ENCODE assay signal across 13 cellular contexts in the genomic region with DNA sequence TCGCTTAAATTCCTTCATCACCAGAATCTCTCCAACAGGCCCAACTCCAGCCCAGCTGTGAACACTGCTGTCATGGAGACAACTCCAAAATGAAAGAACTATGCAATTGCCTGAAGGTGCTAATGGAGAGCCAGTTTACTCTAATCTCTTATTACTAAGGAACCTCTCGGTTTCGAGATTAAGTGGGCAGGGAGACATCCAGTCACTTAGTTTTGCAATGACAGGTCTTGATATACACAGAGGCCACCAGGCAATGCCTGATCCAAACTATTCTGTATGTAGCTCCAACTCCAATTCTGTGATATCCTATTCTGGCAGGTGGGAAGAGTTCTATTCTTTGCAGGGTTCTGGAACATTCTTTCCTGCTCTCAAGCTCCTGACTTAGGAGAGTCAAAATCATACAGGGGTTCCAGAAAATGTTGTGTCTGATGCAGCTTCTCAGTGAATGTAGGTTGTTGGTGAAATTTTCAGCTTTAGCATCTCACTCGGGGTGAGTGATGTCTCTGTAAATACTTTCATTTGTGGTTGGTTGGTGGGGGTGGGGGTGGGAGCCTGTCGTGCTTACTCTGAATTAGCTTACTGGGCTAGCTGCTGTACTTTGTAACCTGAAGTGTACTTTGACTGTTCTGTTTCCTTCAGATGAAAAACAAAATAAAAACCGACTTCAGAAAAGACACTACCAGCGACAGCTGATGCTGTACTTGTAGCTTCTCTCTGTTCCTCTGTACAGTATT.
A peak's percentile ranks its signal among the peaks of the same experiment; 100 is the strongest.
DNase-seq lines count a peak whose midpoint lies in the region; ATAC-seq and TF ChIP-seq lines count a peak whose summit lies in the region.
"Had no signal": no experiment of that assay in that cellular context is flagged by ENCODE, and none has a peak within 500 bp of the region (broad histone marks: within the 10 kb centered on the region; RNA-seq: fewer than 3 reads in every experiment).

No MANE protein-coding gene starts in this region.

- H3K27me3 ChIP-seq in hepatocyte (no peaks in the 10 kb centered on the region), tibial nerve (no peaks in the 10 kb centered on the region)
- H3K27me3 ChIP-seq: brain microvascular endothelial cell had no signal

- H3K4me1 ChIP-seq in hepatocyte (ENCODE audit: insufficient read depth) (no peaks in the 10 kb centered on the region), tibial nerve (no peaks in the 10 kb centered on the region)

- H3K36me3 ChIP-seq in hepatocyte (replicated peaks; ENCODE audit: insufficient read depth, low read depth) (no peaks in the 10 kb centered on the region), tibial nerve (no peaks in the 10 kb centered on the region)
- H3K36me3 ChIP-seq: brain microvascular endothelial cell had no signal

- 69% methylated on average over 7 of the region's 7 CpGs for WGBS in hepatocyte (ENCODE audit: low lambda C conversion rate, missing lambda C conversion rate)
- WGBS in tibial nerve, 2 donors: 91 to 93% methylated on average over 7 of the region's 7 CpGs

- no peaks in the 10 kb centered on the region for H4K20me1 ChIP-seq in hepatocyte (ENCODE audit: insufficient read depth, poor library complexity, severe bottlenecking)

- in situ Hi-C loops in GM13976 (cut with MboI; ENCODE audit: low sequenced_read_pairs, unreplicated experiment): no loop called here

- TF ChIP-seq EP300 in tibial nerve (IDR thresholded peaks at IDR 0.05): no peak

- peak; percentile 38 for DNase-seq in GM13976 (ENCODE audit: low spot score)
- DNase-seq in hepatocyte (ENCODE audit: low spot score): peak; percentile 18
- no peak for DNase-seq in NCI-H2081 (lab: John Stamatoyannopoulos, UW)
- no peak for DNase-seq in SIG-M5 treated with dmso at 0.1 percent for 504 hours (lab: John Stamatoyannopoulos, UW; ENCODE audit: unreplicated experiment)
- DNase-seq in tibial nerve (ENCODE audit: low spot score in 2 of 2): no peak
- no peak for DNase-seq in RPMI8226
- DNase-seq: brain microvascular endothelial cell, DMS53, HFFc6, NCI-H2227 treated with DMSO at 0.1 percent for 48 hours, SIG-M5 had no signal

- TF ChIP-seq POLR2A in tibial nerve (IDR thresholded peaks at IDR 0.05): no peak

- no peak overlapping the region for H2AFZ ChIP-seq in hepatocyte

- no peaks in the 10 kb centered on the region for H3K9me3 ChIP-seq in hepatocyte (ENCODE audit: low read depth)
- H3K9me3 ChIP-seq in tibial nerve: no peaks in the 10 kb centered on the region

- no peaks in the 10 kb centered on the region for H3K79me2 ChIP-seq in hepatocyte

- H3K9me2 ChIP-seq in hepatocyte (replicated peaks; ENCODE audit: insufficient read depth): no peaks in the 10 kb centered on the region

- H3K27ac ChIP-seq in hepatocyte: peak overlapping the region; percentile 65
- no peak overlapping the region for H3K27ac ChIP-seq in tibial nerve
- H3K27ac ChIP-seq: brain microvascular endothelial cell had no signal

- H3K4me3 ChIP-seq in hepatocyte (no peak overlapping the region), tibial nerve (no peak overlapping the region)

- no peak overlapping the region for H3K4me2 ChIP-seq in hepatocyte

- TF ChIP-seq CTCF in GM13976 (IDR thresholded peaks at IDR 0.05; ENCODE audit: borderline replicate concordance, control extremely low read depth, extremely low read depth, insufficient read depth, missing control alignments) (no peak), hepatocyte (IDR thresholded peaks at IDR 0.05; ENCODE audit: poor library complexity) (no peak), tibial nerve (IDR thresholded peaks at IDR 0.05) (no peak)

- ATAC-seq in GM19395 (IDR thresholded peaks at IDR 0.05; ENCODE audit: unreplicated experiment): peak; percentile 80
- ATAC-seq in HG03521 (IDR thresholded peaks at IDR 0.05; ENCODE audit: unreplicated experiment): peak; percentile 56

Comparison
In these comparisons a context has a peak if more than half of its experiments do, and no peak if none do; other contexts are left out.
1. DNase-seq: peak in GM13976 (single experiment) and hepatocyte (single experiment); none in NCI-H2081 (0 of 2), SIG-M5 treated with dmso at 0.1 percent for 504 hours (single experiment), tibial nerve (0 of 2) and RPMI8226 (single experiment).